Comparison of ENCODE assay signal across 10 cellular contexts in the genomic region with DNA sequence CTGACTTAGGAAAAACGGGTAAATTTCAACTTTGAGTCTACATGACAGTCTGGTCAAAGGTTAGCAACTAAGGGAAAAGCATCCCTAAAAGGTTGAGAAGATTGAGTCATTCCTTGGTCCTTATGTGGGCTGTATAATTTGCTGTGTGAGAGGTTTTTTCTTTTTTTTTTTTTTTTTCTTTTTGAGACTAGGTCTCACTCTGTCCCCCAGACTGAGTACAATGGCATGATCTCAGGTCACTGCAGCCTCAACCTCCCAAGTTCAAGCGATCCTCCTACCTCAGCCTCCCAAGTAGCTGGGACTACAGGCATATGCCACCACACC.
A peak's percentile ranks its signal among the peaks of the same experiment; 100 is the strongest.
DNase-seq lines count a peak whose midpoint lies in the region; ATAC-seq and TF ChIP-seq lines count a peak whose summit lies in the region.
"Had no signal": no experiment of that assay in that cellular context is flagged by ENCODE, and none has a peak within 500 bp of the region (broad histone marks: within the 10 kb centered on the region; RNA-seq: fewer than 3 reads in every experiment).

No MANE protein-coding gene starts in this region.

- intact Hi-C loops in CD4-positive, alpha-beta memory T cell (cut with micrococcal nuclease), result loop anchor here (10.0 kb wide), 1 partner anchor 50 kb away; no protein-coding TSS in a partner anchor

- CTCF ChIA-PET in CD4-positive, alpha-beta memory T cell (lab: Charles Lee; ENCODE audit: partially characterized antibody), result interaction anchor here (2.4 to 6.9 kb wide), 3 partner anchors 11 to 116 kb away, joined by 9 to 92 read pairs (median 29); no protein-coding TSS in a partner anchor

- H3K9ac ChIP-seq in OCI-LY1 (ENCODE audit: low read length) (no peak overlapping the region; the same call in 1 of the 2 replicates), trophoblast cell (ENCODE audit: low read length) (no peak overlapping the region)

- no peaks in the 10 kb centered on the region for H3K36me3 ChIP-seq in CD4-positive, alpha-beta memory T cell (ENCODE audit: insufficient read depth, low read length)
- H3K36me3 ChIP-seq in OCI-LY1 (ENCODE audit: insufficient read depth, low read length) (no peaks in the 10 kb centered on the region), trophoblast cell (ENCODE audit: control insufficient read depth in 1 of 2, insufficient read depth in 2 of 2, low read length in 2 of 2) (peaks cover 0 to 1% of the 10 kb centered on the region in 2 experiments)

- POLR2A ChIA-PET in CD4-positive, alpha-beta memory T cell (lab: Charles Lee; ENCODE audit: partially characterized antibody), result interaction anchor here (5.9 kb wide), 1 partner anchor 102 kb away, joined by 58 read pairs; a partner anchor contains a TSS

- peak overlapping the region; percentile 65 for H3K14ac ChIP-seq in trophoblast cell (ENCODE audit: low read length)

- H4K20me1 ChIP-seq in OCI-LY1 (ENCODE audit: insufficient read depth, low read length), result no peaks in the 10 kb centered on the region

- peak overlapping the region; percentile 84 to 94 (median 91) for H3K27ac Mint-ChIP-seq in CD4-positive, alpha-beta memory T cell
- peak overlapping the region; percentile 88 for H3K27ac Mint-ChIP-seq in chondrocyte (ENCODE audit: unreplicated experiment)

- no peak overlapping the region for H3K23ac ChIP-seq in trophoblast cell (ENCODE audit: low read length)

- TF ChIP-seq CTCF in OCI-LY1 (IDR thresholded peaks at IDR 0.05; ENCODE audit: low read length) (no peak), chondrocyte (IDR thresholded peaks at IDR 0.05) (no peak)

- peak overlapping the region in 6 of 8 donors; percentile 84 to 93 (median 88) for H3K4me3 Mint-ChIP-seq in CD4-positive, alpha-beta memory T cell
- H3K4me3 Mint-ChIP-seq in chondrocyte (ENCODE audit: unreplicated experiment), result no peak overlapping the region

- no peak overlapping the region for H3K4me2 ChIP-seq in OCI-LY1 (ENCODE audit: low read length)
- H3K4me2 ChIP-seq in trophoblast cell (ENCODE audit: low read length), result peak overlapping the region; percentile 23

- no peak overlapping the region for H2AFZ ChIP-seq in OCI-LY1 (ENCODE audit: low read length)
- no peak overlapping the region for H2AFZ ChIP-seq in trophoblast cell (ENCODE audit: insufficient read depth, low read length, poor library complexity)

- H3K4me1 ChIP-seq in CD4-positive, alpha-beta memory T cell (ENCODE audit: insufficient read depth, low read length), result peaks cover 60% of the 10 kb centered on the region
- H3K4me1 ChIP-seq in OCI-LY1 (ENCODE audit: insufficient read depth, low read length, severe bottlenecking) (peaks cover 51% of the 10 kb centered on the region), trophoblast cell (ENCODE audit: control insufficient read depth in 1 of 2, insufficient read depth in 2 of 2, low read length in 2 of 2) (peaks cover 0 to 7% of the 10 kb centered on the region in 2 experiments)

- H3K36me3 Mint-ChIP-seq in CD4-positive, alpha-beta memory T cell, result no peaks in the 10 kb centered on the region
- H3K36me3 Mint-ChIP-seq in chondrocyte (ENCODE audit: low read depth), result no peaks in the 10 kb centered on the region

- H2BK12ac ChIP-seq in trophoblast cell (ENCODE audit: low read length), result no peak overlapping the region

- H3K79me2 ChIP-seq in OCI-LY1 (ENCODE audit: insufficient read depth, low read length) (peaks cover 30% of the 10 kb centered on the region), trophoblast cell (ENCODE audit: control insufficient read depth, insufficient read depth, low read length, poor library complexity) (peaks cover 2% of the 10 kb centered on the region)

- WGBS in trophoblast cell (ENCODE audit: extremely low coverage, insufficient coverage, insufficient read length), result no CpG with 5 or more reads among the region's 2 CpGs

- H2BK5ac ChIP-seq in trophoblast cell (ENCODE audit: low read depth, low read length, poor library complexity), result peak overlapping the region; percentile 4

- peak overlapping the region; percentile 50 for H4K8ac ChIP-seq in trophoblast cell (ENCODE audit: low read depth, low read length)

- peak overlapping the region; percentile 73 for H3K18ac ChIP-seq in trophoblast cell (ENCODE audit: low read length)

- peaks cover 0 to 2% (median 0%) of the 10 kb centered on the region in 8 donors for H3K9me3 Mint-ChIP-seq in CD4-positive, alpha-beta memory T cell
- H3K9me3 Mint-ChIP-seq in chondrocyte (ENCODE audit: low read depth), result no peaks in the 10 kb centered on the region

- peak overlapping the region; percentile 73 for H2BK120ac ChIP-seq in trophoblast cell (ENCODE audit: insufficient read depth, low read length, poor library complexity)

- no peaks in the 10 kb centered on the region for H3K27me3 ChIP-seq in CD4-positive, alpha-beta memory T cell (ENCODE audit: insufficient read depth, low read length)
- H3K27me3 ChIP-seq in OCI-LY1 (ENCODE audit: insufficient read depth, low read length) (no peaks in the 10 kb centered on the region), trophoblast cell (ENCODE audit: insufficient read depth, low read length) (no peaks in the 10 kb centered on the region)

- H3K27me3 Mint-ChIP-seq in CD4-positive, alpha-beta memory T cell, result no peaks in the 10 kb centered on the region
- no peaks in the 10 kb centered on the region for H3K27me3 Mint-ChIP-seq in chondrocyte (ENCODE audit: low read depth)

- H3K4me3 ChIP-seq in CD4-positive, alpha-beta memory T cell (ENCODE audit: low read length in 2 of 2), result no peak overlapping the region
- no peak overlapping the region for H3K4me3 ChIP-seq in OCI-LY1 (ENCODE audit: low read depth, low read length, poor library complexity, severe bottlenecking)
- H3K4me3 ChIP-seq in trophoblast cell (ENCODE audit: low read depth, low read length), result no peak overlapping the region

- DNase-seq in CD4-positive, alpha-beta memory T cell, result no peak
- no peak for DNase-seq in chondrocyte (ENCODE audit: low spot score)
- DNase-seq in trophoblast cell, result no peak
- DNase-seq in NCI-H69 (lab: John Stamatoyannopoulos, UW), result no peak
- DNase-seq in HCEC 1CT, result no peak
- DNase-seq: amniotic stem cell, NCI-H2081 had no signal

- ATAC-seq in HG02759 (IDR thresholded peaks at IDR 0.05; ENCODE audit: unreplicated experiment) (no peak), GM21723 (IDR thresholded peaks at IDR 0.05; ENCODE audit: unreplicated experiment) (no peak)

- H3K4ac ChIP-seq in trophoblast cell (ENCODE audit: low read depth, low read length), result no peak overlapping the region

- H3K79me1 ChIP-seq in trophoblast cell (ENCODE audit: low read length), result peaks cover 9% of the 10 kb centered on the region

- no peaks in the 10 kb centered on the region for H3K9me3 ChIP-seq in CD4-positive, alpha-beta memory T cell (ENCODE audit: control insufficient read depth in 1 of 2, low read length in 2 of 2)
- H3K9me3 ChIP-seq in OCI-LY1 (ENCODE audit: low read length), result no peaks in the 10 kb centered on the region
- H3K9me3 ChIP-seq in trophoblast cell (ENCODE audit: insufficient read depth, low read depth, low read length), result no peaks in the 10 kb centered on the region

- H3K9me2 ChIP-seq in OCI-LY1 (ENCODE audit: low read depth, low read length), result no peaks in the 10 kb centered on the region

- peak overlapping the region; percentile 18 for H3K27ac ChIP-seq in CD4-positive, alpha-beta memory T cell (ENCODE audit: low read depth, low read length)
- H3K27ac ChIP-seq in OCI-LY1 (ENCODE audit: low read depth, low read length, poor library complexity, severe bottlenecking) (peak overlapping the region; percentile 79), trophoblast cell (ENCODE audit: low read depth, low read length) (peak overlapping the region; percentile 81)

- no peak overlapping the region for H2AK5ac ChIP-seq in trophoblast cell (ENCODE audit: low read length)

- H4K91ac ChIP-seq in trophoblast cell (ENCODE audit: low read depth, low read length), result peak overlapping the region; percentile 38

- H3K4me1 Mint-ChIP-seq in CD4-positive, alpha-beta memory T cell, result peaks cover 41 to 59% (median 54%) of the 10 kb centered on the region in 4 donors
- peaks cover 54% of the 10 kb centered on the region for H3K4me1 Mint-ChIP-seq in chondrocyte (ENCODE audit: low read depth)

- H3F3A ChIP-seq in OCI-LY1 (ENCODE audit: insufficient read depth, low read length), result no peaks in the 10 kb centered on the region

- peak overlapping the region; percentile 38 for H4K12ac ChIP-seq in trophoblast cell (ENCODE audit: low read depth, low read length)

Comparison
In these comparisons a context has a peak if more than half of its experiments do, and no peak if none do; other contexts are left out.
1. H3K27ac ChIP-seq: peak in every context shown above with its lines; median percentile 81 in trophoblast cell; 79 in OCI-LY1; 18 in CD4-positive, alpha-beta memory T cell.